Comparison of ENCODE assay signal across 20 cellular contexts in genomic region chr4:126977306-126977705, GRCh38.
A peak's percentile ranks its signal among the peaks of the same experiment; 100 is the strongest.
DNase-seq lines count a peak whose midpoint lies in the region; ATAC-seq and TF ChIP-seq lines count a peak whose summit lies in the region.
"Had no signal": no experiment of that assay in that cellular context is flagged by ENCODE, and none has a peak within 500 bp of the region (broad histone marks: within the 10 kb centered on the region; RNA-seq: fewer than 3 reads in every experiment).

No MANE protein-coding gene starts in this region.

- H2AFZ ChIP-seq in neuron (ENCODE audit: low read depth, low read length) = peak overlapping the region; percentile 11

- ATAC-seq in left cardiac atrium = peak; percentile 55 to 56
- ATAC-seq in right lobe of liver = no peak
- ATAC-seq: body of pancreas, GM12878, sciatic nerve had no signal

- H3K27me3 ChIP-seq in neuron (ENCODE audit: insufficient read depth, low read length) (no peaks in the 10 kb centered on the region), right lobe of liver (no peaks in the 10 kb centered on the region)
- H3K27me3 ChIP-seq: body of pancreas, testis had no signal

- no peak for TF ChIP-seq CTCF in right lobe of liver (IDR thresholded peaks at IDR 0.05)

- 15% methylated on average over 2 of the region's 3 CpGs for WGBS in right lobe of liver (ENCODE audit: insufficient coverage, low coverage, low lambda C conversion rate, missing lambda C conversion rate)

- no peaks in the 10 kb centered on the region for H3K36me3 ChIP-seq in neuron (ENCODE audit: insufficient read depth, low read length)
- no peaks in the 10 kb centered on the region for H3K36me3 ChIP-seq in right lobe of liver

- no peak overlapping the region for H3K27ac ChIP-seq in right lobe of liver
- H3K27ac ChIP-seq: body of pancreas, testis had no signal

- TF ChIP-seq POLR2A in right lobe of liver (IDR thresholded peaks at IDR 0.05) = no peak

- intact Hi-C loops in left cardiac atrium (cut with DNase I) = no loop called here
- intact Hi-C loops in right lobe of liver (cut with DNase I) = no loop called here

- POLR2A ChIA-PET in HEK293T (lab: Yijun Ruan, JAX) = no interaction called here

- DNase-seq in HEK293T (ENCODE audit: extremely low spot score) (peak; percentile 6), astrocyte of the hippocampus (ENCODE audit: low read depth, low spot score) (peak; percentile 28), left cardiac atrium (peak; percentile 19), NCI-H187 (lab: John Stamatoyannopoulos, UW) (no peak), right lobe of liver (no peak), SKM-1 (lab: John Stamatoyannopoulos, UW; ENCODE audit: unreplicated experiment) (no peak), NCI-H82 treated with DMSO at 0.1 percent for 48 hours (lab: John Stamatoyannopoulos, UW; ENCODE audit: unreplicated experiment) (no peak)
- DNase-seq: activated CD4-positive, alpha-beta T cell treated with anti-CD3 and anti-CD28 coated beads for 48 hours; activated naive CD4-positive, alpha-beta T cell treated with anti-CD3 and anti-CD28 coated beads, Interleukin-2, amount 50 U/mL, for 16 hours; body of pancreas; Calu3; NCI-H1417; NCI-H226; SHP77 treated with DMSO at 0.1 percent for 48 hours; stimulated activated CD4-positive, alpha-beta T cell treated with anti-CD3 and anti-CD28 coated beads, Interleukin-2, amount 100 ng/mL, for 48 hours; T1000; testis had no signal

- CTCF ChIA-PET in HEK293T (lab: Yijun Ruan, JAX) = no interaction called here

- H3K9me3 ChIP-seq in neuron (ENCODE audit: low read length) (no peaks in the 10 kb centered on the region), right lobe of liver (no peaks in the 10 kb centered on the region)
- H3K9me3 ChIP-seq: body of pancreas, testis had no signal

- peaks cover 3% of the 10 kb centered on the region for H3K4me1 ChIP-seq in neuron (ENCODE audit: insufficient read depth, low read length)
- no peaks in the 10 kb centered on the region for H3K4me1 ChIP-seq in right lobe of liver
- H3K4me1 ChIP-seq: body of pancreas, testis had no signal

- H3K4me3 ChIP-seq in neuron (ENCODE audit: low read length) (no peak overlapping the region), right lobe of liver (no peak overlapping the region)
- H3K4me3 ChIP-seq: body of pancreas, GM12878, testis had no signal

TF ChIP-seq in HEK293T, 16 proteins besides CTCF, POLR2A, EP300 and RAD21:
- no peak for TF ChIP-seq LEF1 (IDR thresholded peaks at IDR 0.05; ENCODE audit: borderline replicate concordance)
- TF ChIP-seq SUZ12 (IDR thresholded peaks at IDR 0.05) = no peak
- TF ChIP-seq NFRKB (IDR thresholded peaks at IDR 0.05) = no peak
- TF ChIP-seq BHLHE40 (IDR thresholded peaks at IDR 0.05; ENCODE audit: borderline replicate concordance) = no peak
- TF ChIP-seq ARNT (IDR thresholded peaks at IDR 0.05) = no peak
- TF ChIP-seq FOXK2 (IDR thresholded peaks at IDR 0.05) = no peak
- TF ChIP-seq TARDBP (IDR thresholded peaks at IDR 0.05) = no peak
- no peak for TF ChIP-seq PKNOX1 (IDR thresholded peaks at IDR 0.05)
- no peak for TF ChIP-seq HDGF (IDR thresholded peaks at IDR 0.05; ENCODE audit: borderline replicate concordance)
- TF ChIP-seq FOXA1 (IDR thresholded peaks at IDR 0.05) = no peak
- no peak for TF ChIP-seq FOXM1 (IDR thresholded peaks at IDR 0.05; ENCODE audit: borderline replicate concordance)
- no peak for TF ChIP-seq L3MBTL2 (conservative IDR thresholded peaks at IDR 0.05)
- no peak for TF ChIP-seq ZNF384 (IDR thresholded peaks at IDR 0.05)
- no peak for TF ChIP-seq CTBP1 (IDR thresholded peaks at IDR 0.05; ENCODE audit: borderline replicate concordance)
- no peak for TF ChIP-seq SP1 (IDR thresholded peaks at IDR 0.05)
- TF ChIP-seq ELF4 (IDR thresholded peaks at IDR 0.05) = no peak

Comparison
In these comparisons a context has a peak if more than half of its experiments do, and no peak if none do; other contexts are left out.
1. DNase-seq: peak in HEK293T (single experiment), astrocyte of the hippocampus (single experiment) and left cardiac atrium (single experiment); none in NCI-H187 (0 of 2), right lobe of liver (0 of 3), SKM-1 (single experiment) and NCI-H82 treated with DMSO at 0.1 percent for 48 hours (single experiment).
2. ATAC-seq: peak in left cardiac atrium (2 of 2); none in right lobe of liver (0 of 4).